ENCODE assay signal across 26 cellular contexts in genomic region chr15:68416158-68416535, GRCh38. TPM values are rescaled to one million over a fixed set of nuclear protein-coding genes. Genes with fewer than 3 reads are reported as not detected.
"Had no signal": no experiment of that assay in that cellular context is flagged by ENCODE, and none has a peak within 500 bp of the region (broad histone marks: within the 10 kb centered on the region; RNA-seq: fewer than 3 reads in every experiment).

No MANE protein-coding gene starts in this region.

- H3K4me3 ChIP-seq: left ventricle myocardium inferior, ovary, psoas muscle, right atrium auricular region, tibial artery had no signal

- H3K9me3 ChIP-seq: left ventricle myocardium inferior, ovary, psoas muscle, right atrium auricular region, tibial artery had no signal

- H3K27ac Mint-ChIP-seq: activated naive CD8-positive, alpha-beta T cell treated with anti-CD3 and anti-CD28 coated beads, Interleukin-2, amount 50 U/mL, for 24 hours; natural killer cell; stimulated activated naive CD8-positive, alpha-beta T cell treated with anti-CD3 and anti-CD28 coated beads, Interleukin-15, Interleukin-2, amounts not matched to agents 100 ng/mL and 50 ng/mL, for 24 hours; T-helper 1 cell treated with Interleukin-12 subunit alpha and Interleukin-12 subunit beta and Interleukin-4 antibody, amounts not matched to agents 30 μg/mL and 1 μg/mL, for 36 hours had no signal

- H3K36me3 Mint-ChIP-seq: natural killer cell had no signal

- H3K9me3 Mint-ChIP-seq: activated naive CD8-positive, alpha-beta T cell treated with anti-CD3 and anti-CD28 coated beads, Interleukin-2, amount 50 U/mL, for 24 hours; central memory CD8-positive, alpha-beta T cell; natural killer cell; stimulated activated naive CD8-positive, alpha-beta T cell treated with anti-CD3 and anti-CD28 coated beads, Interleukin-15, Interleukin-2, amounts not matched to agents 100 ng/mL and 50 ng/mL, for 24 hours; T-helper 1 cell treated with Interleukin-12 subunit alpha and Interleukin-12 subunit beta and Interleukin-4 antibody, amounts not matched to agents 30 μg/mL and 1 μg/mL, for 36 hours had no signal

- H3K4me1 Mint-ChIP-seq: activated naive CD8-positive, alpha-beta T cell treated with anti-CD3 and anti-CD28 coated beads, Interleukin-2, amount 50 U/mL, for 24 hours; central memory CD8-positive, alpha-beta T cell; natural killer cell had no signal

- H3K36me3 ChIP-seq: left ventricle myocardium inferior, ovary, right atrium auricular region, tibial artery had no signal

- H3K27me3 ChIP-seq: brain microvascular endothelial cell, ovary, right atrium auricular region, tibial artery had no signal

- H3K27me3 Mint-ChIP-seq: activated naive CD8-positive, alpha-beta T cell treated with anti-CD3 and anti-CD28 coated beads, Interleukin-2, amount 50 U/mL, for 24 hours; stimulated activated naive CD8-positive, alpha-beta T cell treated with anti-CD3 and anti-CD28 coated beads, Interleukin-15, Interleukin-2, amounts not matched to agents 100 ng/mL and 50 ng/mL, for 24 hours had no signal

- H3K4me3 Mint-ChIP-seq: activated naive CD8-positive, alpha-beta T cell treated with anti-CD3 and anti-CD28 coated beads, Interleukin-2, amount 50 U/mL, for 24 hours; central memory CD8-positive, alpha-beta T cell; natural killer cell; stimulated activated naive CD8-positive, alpha-beta T cell treated with anti-CD3 and anti-CD28 coated beads, Interleukin-15, Interleukin-2, amounts not matched to agents 100 ng/mL and 50 ng/mL, for 24 hours; T-helper 1 cell treated with Interleukin-12 subunit alpha and Interleukin-12 subunit beta and Interleukin-4 antibody, amounts not matched to agents 30 μg/mL and 1 μg/mL, for 36 hours had no signal

- H3K4me1 ChIP-seq: psoas muscle had no signal

- ATAC-seq: activated naive CD8-positive, alpha-beta T cell treated with anti-CD3 and anti-CD28 coated beads, Interleukin-2, amount 50 U/mL, for 24 hours; natural killer cell had no signal

- H3K27ac ChIP-seq: brain microvascular endothelial cell, left ventricle myocardium inferior, ovary, psoas muscle, tibial artery had no signal

- DNase-seq: activated CD4-positive, alpha-beta T cell treated with anti-CD3 and anti-CD28 coated beads for 4 hours; activated CD4-positive, alpha-beta T cell treated with anti-CD3 and anti-CD28 coated beads, Interleukin-2, amount 50 U/mL, for 48 hours; activated CD4-positive, CD25-positive, alpha-beta regulatory T cell; activated gamma-delta T cell; activated naive CD4-positive, alpha-beta T cell treated with anti-CD3 and anti-CD28 coated beads, Interleukin-2, amount 50 U/mL, for 16 hours; activated naive CD8-positive, alpha-beta T cell treated with anti-CD3 and anti-CD28 coated beads, Interleukin-2, amount 50 U/mL, for 24 hours; activated T-cell treated with anti-CD3 and anti-CD28 coated beads for 4 hours; anterior cingulate cortex; brain microvascular endothelial cell; cortex of kidney; foreskin fibroblast; kidney glomerular epithelial cell; left ventricle myocardium inferior; mammary epithelial cell; midbrain; natural killer cell; stimulated activated CD4-positive, alpha-beta T cell treated with anti-CD3 and anti-CD28 coated beads, Interleukin-4, amount 100 ng/mL, for 24 hours; substantia nigra; T1000 had no signal

RNA-seq across cellular contexts. Expression of gene ITGA11, which starts 15.8 kb away (rescaled TPM):
- total RNA-seq: natural killer cell had no signal
